Comparison of ENCODE assay signal across 8 cellular contexts in genomic region chr9:96420468-96421219, GRCh38. TPM values are rescaled to one million over a fixed set of nuclear protein-coding genes. Genes with fewer than 3 reads are reported as not detected.
DNase-seq lines count a peak whose midpoint lies in the region; ATAC-seq, FAIRE-seq and TF ChIP-seq lines count a peak whose summit lies in the region.

No MANE protein-coding gene starts in this region.

- no peak overlapping the region; the same call in 1 of the 2 replicates for H3K18ac ChIP-seq in H1 (ENCODE audit: extremely low read depth, low read length)

- H2BK20ac ChIP-seq in H1 (ENCODE audit: low read length), result no peak overlapping the region

- no peak overlapping the region for H3K14ac ChIP-seq in H1 (ENCODE audit: insufficient read length)

- H3K4me1 ChIP-seq in H1 (replicated peaks in 1 of 4; ENCODE audit: control insufficient read depth in 3 of 4, insufficient read depth in 4 of 4, low read length in 3 of 4), result peaks cover 3 to 14% (median 7%) of the 10 kb centered on the region in 4 experiments
- peaks cover 23% of the 10 kb centered on the region for H3K4me1 ChIP-seq in mesodermal cell (ENCODE audit: control insufficient read depth, insufficient read depth, low read length, poor library complexity, severe bottlenecking)

- H3K79me2 ChIP-seq in H1 (ENCODE audit: control insufficient read depth in 1 of 2, insufficient read depth in 2 of 2, low read length in 2 of 2), result peaks cover 2 to 15% of the 10 kb centered on the region in 2 experiments; a peak in 2 of 4 replicates

- no peak overlapping the region for H2BK15ac ChIP-seq in H1 (ENCODE audit: low read length)

- FAIRE-seq in H1 (lab: Jason Lieb, UNC) (peak; percentile 19), D721Med (lab: Jason Lieb, UNC) (no peak)

- peaks cover 4% of the 10 kb centered on the region; the same call in 1 of the 2 replicates for H3K79me1 ChIP-seq in H1 (ENCODE audit: low read depth, low read length)

- H2BK5ac ChIP-seq in H1 (ENCODE audit: low read depth, low read length), result peak overlapping the region; percentile 76

- no peak for TF ChIP-seq CTCF in H1 (IDR thresholded peaks at IDR 0.05; ENCODE audit: control extremely low read depth in 1 of 3, insufficient read depth in 1 of 3, low read depth in 1 of 3, low read length in 3 of 3)
- TF ChIP-seq CTCF in D721Med (IDR thresholded peaks at IDR 0.05; ENCODE audit: insufficient read depth, missing control alignments), result no peak

- no peak overlapping the region for H4K5ac ChIP-seq in H1 (ENCODE audit: insufficient read length, low read depth, low read length)

- peak overlapping the region in 2 of 4 experiments; percentile 3 to 16; a peak in 1 of 7 replicates for H3K9ac ChIP-seq in H1 (replicated peaks in 1 of 4; ENCODE audit: extremely low read depth in 1 of 4, low read depth in 3 of 4, low read length in 3 of 4)

- H3K27ac ChIP-seq in H1 (ENCODE audit: low read depth, low read length), result peak overlapping the region; percentile 66
- H3K27ac ChIP-seq in mesodermal cell (ENCODE audit: low read depth, low read length, severe bottlenecking), result peak overlapping the region; percentile 97

- TF ChIP-seq POLR2A in H1 (IDR thresholded peaks at IDR 0.05; ENCODE audit: control extremely low read depth in 1 of 2, low read depth in 2 of 2, low read length in 2 of 2), result peak in 1 of 2 experiments; percentile 26; a peak in 2 of 3 replicates

- no peak overlapping the region for H4K91ac ChIP-seq in H1 (replicated peaks; ENCODE audit: insufficient read length, low read length)

- H2AFZ ChIP-seq in H1 (ENCODE audit: low read length), result no peak overlapping the region

- H3K27me3 ChIP-seq in H1 (replicated peaks in 1 of 4; ENCODE audit: control insufficient read depth in 3 of 4, extremely low read depth in 1 of 4, insufficient read depth in 3 of 4, low read length in 3 of 4), result no peaks in the 10 kb centered on the region

- no peak overlapping the region for H3K4ac ChIP-seq in H1 (replicated peaks; ENCODE audit: insufficient read length, low read depth, low read length)

- no peak for ATAC-seq in HG03095 (IDR thresholded peaks at IDR 0.05; ENCODE audit: unreplicated experiment)

- POLR2A ChIA-PET in H1 (lab: Charles Lee; ENCODE audit: partially characterized antibody), result interaction anchor here (0.6 to 0.9 kb wide), 3 partner anchors 29 to 1668 kb away, joined by 3 to 4 read pairs (median 3); partner anchors contain the start of gene HABP4

- H3K9me3 ChIP-seq in H1 (ENCODE audit: insufficient read depth in 2 of 2, low read depth in 1 of 2, low read length in 1 of 2), result no peaks in the 10 kb centered on the region
- no peaks in the 10 kb centered on the region for H3K9me3 ChIP-seq in mesodermal cell (ENCODE audit: control insufficient read depth, low read length)

- no peak overlapping the region for H2BK120ac ChIP-seq in H1 (replicated peaks; ENCODE audit: low read depth, low read length)

- peak overlapping the region; percentile 91; the same call in 1 of the 2 replicates for H2BK12ac ChIP-seq in H1 (ENCODE audit: low read depth, low read length)

- CTCF ChIA-PET in H1 (lab: Charles Lee; ENCODE audit: partially characterized antibody), result no interaction called here

- H3K36me3 ChIP-seq in H1 (ENCODE audit: control insufficient read depth in 2 of 4, insufficient read depth in 4 of 4, low read length in 3 of 4) (no peaks in the 10 kb centered on the region), mesodermal cell (ENCODE audit: control insufficient read depth, insufficient read depth, low read length) (peaks cover 8% of the 10 kb centered on the region)

- no peak overlapping the region for H4K8ac ChIP-seq in H1 (ENCODE audit: extremely low read depth, insufficient read depth, low read length)

- H2AK5ac ChIP-seq in H1 (ENCODE audit: low read depth, low read length), result no peak overlapping the region

- H3K4me2 ChIP-seq in H1 (ENCODE audit: insufficient read depth in 1 of 2, low read depth in 2 of 2, low read length in 2 of 2), result peak overlapping the region; percentile 75 to 98; a peak in 3 of 4 replicates

- peaks cover 12% of the 10 kb centered on the region for H3K23me2 ChIP-seq in H1 (ENCODE audit: low read depth, low read length)

- no peak overlapping the region for H3K23ac ChIP-seq in H1 (ENCODE audit: insufficient read length)

- no peak; a peak in 1 of 3 replicates for TF ChIP-seq EP300 in H1 (IDR thresholded peaks at IDR 0.05; ENCODE audit: borderline replicate concordance in 1 of 2, low read depth in 2 of 2, low read length in 2 of 2)

- no peak for TF ChIP-seq RAD21 in H1 (IDR thresholded peaks at IDR 0.05 in 1 of 2, conservative IDR thresholded peaks at IDR 0.05 in 1 of 2; ENCODE audit: low read depth in 2 of 2, low read length in 2 of 2)

- DNase-seq in Daoy (ENCODE audit: low read depth), result peak; percentile 98
- DNase-seq in HT-29 (ENCODE audit: low spot score), result peak; percentile 85
- DNase-seq in SW480 (ENCODE audit: low spot score), result peak; percentile 97
- DNase-seq in H1 (ENCODE audit: low read depth in 1 of 2, low spot score in 2 of 2), result peak in 1 of 2 experiments; percentile 70
- peak; percentile 55 for DNase-seq in ureter (ENCODE audit: low spot score)
- DNase-seq in D721Med (ENCODE audit: insufficient read length, low spot score), result no peak

- 47% methylated on average over 6 of the region's 6 CpGs; no CpG with 5 or more reads in 1 of the 2 experiments for WGBS in H1 (ENCODE audit: extremely low coverage in 1 of 2, insufficient coverage in 1 of 2, insufficient read length in 1 of 2, insufficient replicate concordance in 2 of 2, low coverage in 1 of 2, low lambda C conversion rate in 2 of 2, missing lambda C conversion rate in 1 of 2), 2 experiments
- 52 to 58% methylated on average over 3 to 4 of the region's 6 CpGs for WGBS in mesodermal cell (ENCODE audit: insufficient coverage in 2 of 2), 2 experiments

- H4K20me1 ChIP-seq in H1 (replicated peaks in 1 of 2; ENCODE audit: control insufficient read depth in 1 of 2, insufficient read depth in 2 of 2, low read length in 2 of 2), result peaks cover 2 to 6% of the 10 kb centered on the region in 2 experiments

- H3K4me3 ChIP-seq in H1 (ENCODE audit: extremely low read depth in 1 of 4, insufficient read depth in 2 of 4, low read depth in 3 of 4, low read length in 4 of 4) (peak overlapping the region in 1 of 4 experiments; percentile 98; a peak in 1 of 8 replicates), mesodermal cell (ENCODE audit: extremely low read depth, insufficient read depth, low read length, poor library complexity, severe bottlenecking) (peak overlapping the region; percentile 14)

- H3K56ac ChIP-seq in H1 (replicated peaks; ENCODE audit: insufficient read length, low read depth, low read length), result no peak overlapping the region

TF ChIP-seq in H1, 55 proteins besides CTCF, POLR2A, EP300 and RAD21 (continues in another document):
- TF ChIP-seq TCF12 (IDR thresholded peaks at IDR 0.05; ENCODE audit: low read depth, low read length) (no peak), POLR2AphosphoS5 (IDR thresholded peaks at IDR 0.05; ENCODE audit: low read depth, low read length) (peak; percentile 48), RNF2 (IDR thresholded peaks at IDR 0.05; ENCODE audit: borderline replicate concordance, low read depth, low read length, missing control alignments, poor library complexity, severe bottlenecking) (no peak), RXRA (IDR thresholded peaks at IDR 0.05; ENCODE audit: insufficient read depth, low read depth, low read length) (no peak), SAP30 (IDR thresholded peaks at IDR 0.05; ENCODE audit: insufficient read depth, insufficient replicate concordance, low read length) (no peak)

RNA-seq across cellular contexts. Expression of gene ZNF367, which starts 2.5 kb away (rescaled TPM):
- 23.8 and 28.8 TPM in 2 replicates for total RNA-seq in Daoy (2014; rRNA removed; shearing (Covaris generic))
- 18.7 and 22.0 TPM in 2 replicates for total RNA-seq in HT-29 (2014; rRNA removed; shearing (Covaris generic))
- 6.7 and 8.2 TPM in 2 replicates for total RNA-seq in H1 (2021; fragmentation: NEBNext Ultra II Directional; extraction: Animal tissue kit (Norgen Biotek cat#: 25700))
- polyA plus RNA-seq in H1 (2011; rRNA removed), result 2.0 and 2.2 TPM in 2 replicates
- 3.9 TPM for polyA plus RNA-seq in H1 (2011; cell fraction: cytosol; rRNA removed)
- polyA plus RNA-seq in H1 (2011; cell fraction: nucleus; rRNA removed), result 3.5 TPM
- polyA plus RNA-seq in H1 (2012, experiment 1 of 2), result 2.6 to 5.1 TPM (median 3.0 TPM) in 4 replicates
- 0.59 TPM for polyA plus RNA-seq in H1 (2012, experiment 2 of 2)
- 4.4 TPM for polyA plus RNA-seq in H1 (2013, experiment 1 of 2)
- 3.9 TPM for polyA plus RNA-seq in H1 (2013, experiment 2 of 2)
- polyA minus RNA-seq in H1 (2011; rRNA and poly(A)+ RNA removed), result 3.1 and 3.4 TPM in 2 replicates
- polyA minus RNA-seq in H1 (2011; cell fraction: cytosol; rRNA and poly(A)+ RNA removed), result 5.0 TPM
- polyA minus RNA-seq in H1 (2011; cell fraction: nucleus; rRNA and poly(A)+ RNA removed), result 5.7 TPM
- 3.3 TPM for polyA plus RNA-seq in mesodermal cell (2013, experiment 1 of 2)
- 3.8 TPM for polyA plus RNA-seq in mesodermal cell (2013, experiment 2 of 2)
- total RNA-seq in ureter, result 1.8 TPM

RNA-seq across cellular contexts. Expression of gene HABP4, which starts 29.3 kb away (rescaled TPM):
- 13.5 and 15.7 TPM in 2 replicates for total RNA-seq in Daoy (2014; rRNA removed; shearing (Covaris generic))
- total RNA-seq in HT-29 (2014; rRNA removed; shearing (Covaris generic)), result 3.3 and 5.0 TPM in 2 replicates
- total RNA-seq in H1 (2021; fragmentation: NEBNext Ultra II Directional; extraction: Animal tissue kit (Norgen Biotek cat#: 25700)), result 10.5 and 11.2 TPM in 2 replicates
- 3.3 and 3.8 TPM in 2 replicates for polyA plus RNA-seq in H1 (2011; rRNA removed)
- 7.9 TPM for polyA plus RNA-seq in H1 (2011; cell fraction: cytosol; rRNA removed)
- 3.3 TPM for polyA plus RNA-seq in H1 (2011; cell fraction: nucleus; rRNA removed)
- polyA plus RNA-seq in H1 (2012, experiment 1 of 2), result 9.9 to 11.6 TPM (median 10.5 TPM) in 4 replicates
- 3.3 TPM for polyA plus RNA-seq in H1 (2012, experiment 2 of 2)
- polyA plus RNA-seq in H1 (2013, experiment 1 of 2), result 7.0 TPM
- polyA plus RNA-seq in H1 (2013, experiment 2 of 2), result 7.1 TPM
- polyA minus RNA-seq in H1 (2011; rRNA and poly(A)+ RNA removed), result 1.5 and 2.0 TPM in 2 replicates
- polyA minus RNA-seq in H1 (2011; cell fraction: cytosol; rRNA and poly(A)+ RNA removed), result 3.2 TPM
- polyA minus RNA-seq in H1 (2011; cell fraction: nucleus; rRNA and poly(A)+ RNA removed), result 2.5 TPM
- polyA plus RNA-seq in mesodermal cell (2013, experiment 1 of 2), result 25.9 TPM
- 24.1 TPM for polyA plus RNA-seq in mesodermal cell (2013, experiment 2 of 2)
- total RNA-seq in ureter, result 13.4 TPM

RNA-seq across cellular contexts. Expression of gene SLC35D2, which starts 37.1 kb away (rescaled TPM):
- 17.2 and 18.6 TPM in 2 replicates for total RNA-seq in Daoy (2014; rRNA removed; shearing (Covaris generic))
- total RNA-seq in HT-29 (2014; rRNA removed; shearing (Covaris generic)), result 25.0 and 25.2 TPM in 2 replicates
- 11.5 and 13.7 TPM in 2 replicates for total RNA-seq in H1 (2021; fragmentation: NEBNext Ultra II Directional; extraction: Animal tissue kit (Norgen Biotek cat#: 25700))
- polyA plus RNA-seq in H1 (2011; rRNA removed), result 7.0 and 9.6 TPM in 2 replicates
- 10.8 TPM for polyA plus RNA-seq in H1 (2011; cell fraction: cytosol; rRNA removed)
- polyA plus RNA-seq in H1 (2011; cell fraction: nucleus; rRNA removed), result 5.7 TPM
- polyA plus RNA-seq in H1 (2012, experiment 1 of 2), result 13.5 to 19.7 TPM (median 15.7 TPM) in 4 replicates
- 7.9 TPM for polyA plus RNA-seq in H1 (2012, experiment 2 of 2)
- 13.4 TPM for polyA plus RNA-seq in H1 (2013, experiment 1 of 2)
- polyA plus RNA-seq in H1 (2013, experiment 2 of 2), result 16.3 TPM
- 4.1 and 4.9 TPM in 2 replicates for polyA minus RNA-seq in H1 (2011; rRNA and poly(A)+ RNA removed)
- polyA minus RNA-seq in H1 (2011; cell fraction: cytosol; rRNA and poly(A)+ RNA removed), result 4.0 TPM
- polyA minus RNA-seq in H1 (2011; cell fraction: nucleus; rRNA and poly(A)+ RNA removed), result 7.2 TPM
- 21.8 TPM for polyA plus RNA-seq in mesodermal cell (2013, experiment 1 of 2)
- 20.2 TPM for polyA plus RNA-seq in mesodermal cell (2013, experiment 2 of 2)
- 26.0 TPM for total RNA-seq in ureter
